Comparison of ENCODE assay signal across 17 cellular contexts in genomic region chr18:45806226-45806625, GRCh38. TPM values are rescaled to one million over a fixed set of nuclear protein-coding genes. Genes with fewer than 3 reads are reported as not detected.
DNase-seq lines count a peak whose midpoint lies in the region; ATAC-seq, FAIRE-seq and TF ChIP-seq lines count a peak whose summit lies in the region.
"Had no signal": no experiment of that assay in that cellular context is flagged by ENCODE, and none has a peak within 500 bp of the region (broad histone marks: within the 10 kb centered on the region; RNA-seq: fewer than 3 reads in every experiment).

No MANE protein-coding gene starts in this region.

- H3K4me3 ChIP-seq in SK-N-SH (ENCODE audit: low read depth in 2 of 2, low read length in 1 of 2) (no peak overlapping the region), adipocyte (ENCODE audit: low read length) (peak overlapping the region; percentile 57), fibroblast of the aortic adventitia (ENCODE audit: low read depth, low read length) (no peak overlapping the region), stomach (no peak overlapping the region)
- H3K4me3 ChIP-seq: heart left ventricle had no signal

- no peaks in the 10 kb centered on the region for H4K20me1 ChIP-seq in SK-N-SH (ENCODE audit: insufficient read depth)

- H3K4me2 ChIP-seq in SK-N-SH, result no peak overlapping the region

- POLR2A ChIA-PET in SK-N-SH (lab: Yijun Ruan, JAX), result no interaction called here

- no peak for TF ChIP-seq CTCF in SK-N-SH (IDR thresholded peaks at IDR 0.05)
- no peak for TF ChIP-seq CTCF in fibroblast of the aortic adventitia (IDR thresholded peaks at IDR 0.05; ENCODE audit: insufficient read depth, low read length)
- no peak for TF ChIP-seq CTCF in stomach (IDR thresholded peaks at IDR 0.05)

- peak overlapping the region; percentile 67; the same call in 1 of the 2 replicates for H2AFZ ChIP-seq in SK-N-SH (ENCODE audit: low read depth)

- FAIRE-seq in GM12892 (lab: Jason Lieb, UNC), result no peak
- FAIRE-seq: endometrium, GM18507 had no signal

- intact Hi-C loops in stomach (cut with DNase I; ENCODE audit: low total_unique reads), result no loop called here

- ATAC-seq in SK-N-SH treated with all-trans-retinoic acid at 6 μM for 48 hours, result no peak
- ATAC-seq: heart left ventricle had no signal

- H3K9me2 ChIP-seq in SK-N-SH, result no peaks in the 10 kb centered on the region

- H3K27ac ChIP-seq in SK-N-SH (ENCODE audit: low read depth in 2 of 2, low read length in 1 of 2) (peak overlapping the region in 1 of 2 experiments; percentile 62; a peak in 2 of 4 replicates), stomach (no peak overlapping the region)
- H3K27ac ChIP-seq: heart left ventricle had no signal

- H3K4me1 ChIP-seq in SK-N-SH (ENCODE audit: control insufficient read depth in 1 of 2, insufficient read depth in 2 of 2, low read depth in 1 of 2, low read length in 1 of 2), result peaks cover 0 to 26% of the 10 kb centered on the region in 2 experiments; a peak in 2 of 4 replicates
- peaks cover 24% of the 10 kb centered on the region for H3K4me1 ChIP-seq in adipocyte (ENCODE audit: control insufficient read depth, insufficient read depth, low read length)
- H3K4me1 ChIP-seq in stomach, result no peaks in the 10 kb centered on the region
- H3K4me1 ChIP-seq: heart left ventricle had no signal

- H3K79me2 ChIP-seq in SK-N-SH (ENCODE audit: insufficient read depth), result no peaks in the 10 kb centered on the region

- H3K9ac ChIP-seq in SK-N-SH (no peak overlapping the region), adipocyte (ENCODE audit: low read length) (no peak overlapping the region)

- DNase-seq in SK-N-SH, result no peak
- no peak for DNase-seq in adipocyte (ENCODE audit: low read depth)
- DNase-seq in fibroblast of the aortic adventitia (ENCODE audit: low read depth), result peak; percentile 86
- DNase-seq in NCI-H2227 treated with DMSO at 0.1 percent for 48 hours (lab: John Stamatoyannopoulos, UW), result no peak
- no peak for DNase-seq in GM12892 (ENCODE audit: insufficient read length)
- no peak for DNase-seq in SW480 (ENCODE audit: low spot score)
- DNase-seq in stomach, result no peak
- DNase-seq: 8988T; activated CD4-positive, alpha-beta T cell treated with anti-CD3 and anti-CD28 coated beads for 4 hours; heart left ventricle; MM.1S; NCI-H1930; NCI-H82; Right ventricle myocardium superior had no signal

- H3K36me3 ChIP-seq in SK-N-SH (replicated peaks in 1 of 2; ENCODE audit: control insufficient read depth in 1 of 2, insufficient read depth in 2 of 2, low read length in 1 of 2) (peaks cover 0 to 17% of the 10 kb centered on the region in 2 experiments), adipocyte (ENCODE audit: control insufficient read depth, insufficient read depth, low read length, severe bottlenecking) (no peaks in the 10 kb centered on the region), stomach (no peaks in the 10 kb centered on the region)
- H3K36me3 ChIP-seq: heart left ventricle had no signal

- no peak for TF ChIP-seq POLR2A in GM12892 (IDR thresholded peaks at IDR 0.05; ENCODE audit: low read depth, low read length)
- TF ChIP-seq POLR2A in stomach (IDR thresholded peaks at IDR 0.05), result no peak

- peaks cover 16% of the 10 kb centered on the region; the same call in 1 of the 2 replicates for H3K9me3 ChIP-seq in SK-N-SH
- peaks cover 22% of the 10 kb centered on the region for H3K9me3 ChIP-seq in adipocyte (ENCODE audit: control insufficient read depth, low read length)
- H3K9me3 ChIP-seq in stomach, result peaks cover 0 to 16% (median 9%) of the 10 kb centered on the region in 4 donors

- H3K27me3 ChIP-seq in SK-N-SH (ENCODE audit: insufficient read depth) (no peaks in the 10 kb centered on the region), adipocyte (replicated peaks; ENCODE audit: control insufficient read depth, insufficient read depth, low read length) (no peaks in the 10 kb centered on the region), stomach (no peaks in the 10 kb centered on the region)
- H3K27me3 ChIP-seq: heart left ventricle had no signal

- 67% methylated on average over 2 of the region's 2 CpGs for WGBS in SK-N-SH (ENCODE audit: low lambda C conversion rate)
- WGBS in stomach, 5 donors, result 45 to 60% (median 48%) methylated on average over 2 of the region's 2 CpGs

- H3F3A ChIP-seq in SK-N-SH (replicated peaks; ENCODE audit: insufficient read depth), result peaks cover 32% of the 10 kb centered on the region

- no peak for TF ChIP-seq RAD21 in SK-N-SH (IDR thresholded peaks at IDR 0.05; ENCODE audit: low read length)

- no peak for TF ChIP-seq EP300 in SK-N-SH (IDR thresholded peaks at IDR 0.05; ENCODE audit: borderline replicate concordance in 1 of 2, low read depth in 1 of 2, low read length in 1 of 2)
- TF ChIP-seq EP300 in stomach (IDR thresholded peaks at IDR 0.05), result no peak

- CTCF ChIA-PET in SK-N-SH (lab: Yijun Ruan, JAX), result interaction anchor here (0.6 to 1.2 kb wide), 3 partner anchors 81 to 119 kb away, joined by 3 read pairs; no protein-coding TSS in a partner anchor

TF ChIP-seq in SK-N-SH, 30 proteins besides CTCF, POLR2A, EP300 and RAD21 (continues in another document):
- TF ChIP-seq RCOR1 (IDR thresholded peaks at IDR 0.05; ENCODE audit: low read length), result no peak
- TF ChIP-seq MXI1 (IDR thresholded peaks at IDR 0.05; ENCODE audit: low read depth, low read length), result no peak
- no peak for TF ChIP-seq TAF1 (IDR thresholded peaks at IDR 0.05; ENCODE audit: borderline replicate concordance, low read depth, low read length)
- no peak for TF ChIP-seq ELF1 (IDR thresholded peaks at IDR 0.05)
- no peak for TF ChIP-seq NRF1 (IDR thresholded peaks at IDR 0.05; ENCODE audit: low read depth, low read length)
- TF ChIP-seq USF1 (IDR thresholded peaks at IDR 0.05; ENCODE audit: borderline replicate concordance, low read depth), result no peak
- no peak for TF ChIP-seq YY1 (IDR thresholded peaks at IDR 0.05; ENCODE audit: low read depth)
- TF ChIP-seq FOXM1 (IDR thresholded peaks at IDR 0.05; ENCODE audit: low read depth), result no peak
- TF ChIP-seq GABPA (IDR thresholded peaks at IDR 0.05; ENCODE audit: low read depth), result no peak
- TF ChIP-seq TCF12 (IDR thresholded peaks at IDR 0.05), result no peak
- no peak for TF ChIP-seq TEAD4 (IDR thresholded peaks at IDR 0.05; ENCODE audit: borderline replicate concordance, insufficient read depth)

TF ChIP-seq in SK-N-SH treated with all-trans-retinoic acid at 6 μM for 48 hours, 23 proteins besides CTCF, POLR2A, EP300 and RAD21:
- TF ChIP-seq OSR1 (CRISPR knock-in tag; IDR thresholded peaks at IDR 0.05) (no peak), TCF4 (CRISPR knock-in tag; IDR thresholded peaks at IDR 0.05; ENCODE audit: borderline replicate concordance) (no peak), SNAI2 (CRISPR knock-in tag; IDR thresholded peaks at IDR 0.05) (no peak), BACH2 (CRISPR knock-in tag; IDR thresholded peaks at IDR 0.05; ENCODE audit: borderline replicate concordance) (no peak), CSDC2 (CRISPR knock-in tag; IDR thresholded peaks at IDR 0.05) (no peak), ZC3H10 (CRISPR knock-in tag; IDR thresholded peaks at IDR 0.05) (no peak), ZFP3 (CRISPR knock-in tag; IDR thresholded peaks at IDR 0.05) (no peak), ARNTL (CRISPR knock-in tag; IDR thresholded peaks at IDR 0.05; ENCODE audit: borderline replicate concordance, low read depth) (no peak), ZNF565 (CRISPR knock-in tag; conservative IDR thresholded peaks at IDR 0.05; ENCODE audit: low read depth) (no peak), PPARA (CRISPR knock-in tag; IDR thresholded peaks at IDR 0.05; ENCODE audit: borderline replicate concordance) (no peak), ISL1 (CRISPR knock-in tag; IDR thresholded peaks at IDR 0.05) (no peak), TOX (CRISPR knock-in tag; IDR thresholded peaks at IDR 0.05; ENCODE audit: borderline replicate concordance) (no peak), ZFP30 (CRISPR knock-in tag; IDR thresholded peaks at IDR 0.05) (no peak), GLIS3 (CRISPR knock-in tag; IDR thresholded peaks at IDR 0.05) (no peak)

RNA-seq across cellular contexts. Expression of gene SIGLEC15, which starts 19.2 kb away (rescaled TPM):
- polyA plus RNA-seq in SK-N-SH (2012; rRNA removed), result 0.10 and 0.19 TPM in 2 replicates
- 0.10 and 0.12 TPM in 2 replicates for polyA plus RNA-seq in SK-N-SH (2012; cell fraction: cytosol; rRNA removed)
- 0.04 and 0.11 TPM in 2 replicates for polyA plus RNA-seq in SK-N-SH (2012; cell fraction: nucleus; rRNA removed)
- 8.4 TPM in 1 of 2 replicates, not detected in the other for total RNA-seq in fibroblast of the aortic adventitia (ENCODE audit: low replicate concordance)
- not detected for polyA plus RNA-seq in GM12892 (2012; ENCODE audit: missing spikeins)
- 1 to 10 TPM in 1 of 5 donors, under 1 TPM in 1, not detected in 3; 0.92 to 5.5 TPM for total RNA-seq in stomach
- under 1 TPM; 0.10 to 0.76 (median 0.25) TPM for polyA plus RNA-seq in stomach
- total RNA-seq: Right ventricle myocardium superior had no signal
